28 cellular contexts compared by ENCODE assay signal in genomic region chr4:523601-524000, GRCh38. TPM values are rescaled to one million over a fixed set of nuclear protein-coding genes. Genes with fewer than 3 reads are reported as not detected.
DNase-seq lines count a peak whose midpoint lies in the region; ATAC-seq, FAIRE-seq and TF ChIP-seq lines count a peak whose summit lies in the region.
"Had no signal": no experiment of that assay in that cellular context is flagged by ENCODE, and none has a peak within 500 bp of the region (broad histone marks: within the 10 kb centered on the region; RNA-seq: fewer than 3 reads in every experiment).

No MANE protein-coding gene starts in this region.

- H3K36me3 ChIP-seq in kidney (ENCODE audit: control insufficient read depth in 1 of 2, insufficient read depth in 2 of 2, low read length in 2 of 2), result peaks cover 29% of the 10 kb centered on the region in 2 donors
- H3K36me3 ChIP-seq in neuronal stem cell (replicated peaks in 1 of 2; ENCODE audit: control insufficient read depth in 2 of 2, insufficient read depth in 2 of 2, low read length in 2 of 2), result peaks cover 35 to 96% of the 10 kb centered on the region in 2 donors

- H3K18ac ChIP-seq in neuronal stem cell (ENCODE audit: low read length), result no peak overlapping the region

- no CpG with 5 or more reads among the region's 19 CpGs for WGBS in neuronal stem cell (ENCODE audit: extremely low coverage in 2 of 2, insufficient read length in 2 of 2, insufficient replicate concordance in 1 of 2), 2 donors

- H3K27me3 ChIP-seq in neuronal stem cell (ENCODE audit: control insufficient read depth in 3 of 3, insufficient read depth in 3 of 3, low read depth in 1 of 3, low read length in 3 of 3), result no peaks in the 10 kb centered on the region
- H3K27me3 ChIP-seq: BE2C, BLaER1 had no signal

- no peak overlapping the region for H2BK5ac ChIP-seq in neuronal stem cell (ENCODE audit: low read length)

- H3K9me3 ChIP-seq in kidney (ENCODE audit: control insufficient read depth in 1 of 2, low read length in 2 of 2) (no peaks in the 10 kb centered on the region), neuronal stem cell (replicated peaks in 1 of 2; ENCODE audit: control insufficient read depth in 2 of 2, insufficient read depth in 1 of 2, low read depth in 1 of 2, low read length in 2 of 2) (no peaks in the 10 kb centered on the region)
- H3K9me3 ChIP-seq: BE2C, BLaER1 had no signal

- intact Hi-C loops in kidney (cut with DNase I), result no loop called here

- H4K91ac ChIP-seq in neuronal stem cell (ENCODE audit: low read depth, low read length, poor library complexity), result no peak overlapping the region

- H3K4me1 ChIP-seq in kidney (ENCODE audit: control insufficient read depth in 1 of 2, insufficient read depth in 1 of 2, low read depth in 1 of 2, low read length in 2 of 2), result no peaks in the 10 kb centered on the region
- no peaks in the 10 kb centered on the region for H3K4me1 ChIP-seq in neuronal stem cell (ENCODE audit: control insufficient read depth in 2 of 2, insufficient read depth in 1 of 2, low read depth in 1 of 2, low read length in 2 of 2)
- H3K4me1 ChIP-seq: BE2C, BLaER1 had no signal

- DNase-seq in kidney (peak; percentile 40), neuronal stem cell (ENCODE audit: low spot score) (no peak), SW 1271 (lab: John Stamatoyannopoulos, UW) (no peak), inferior parietal cortex (ENCODE audit: extremely low spot score) (no peak)
- DNase-seq: 8988T; ACHN; BE2C; C1 segment of cervical spinal cord; CD4-positive, alpha-beta memory T cell; CD4-positive, CD25-positive, alpha-beta regulatory T cell; CD8-positive, alpha-beta memory T cell; COR-L47; DMS 273 treated with DMSO at 0.1 percent for 48 hours; DMS153; DMS53; DMS79; DND-41; EL; GDM1 had no signal

- no peak overlapping the region for H2BK15ac ChIP-seq in neuronal stem cell (ENCODE audit: low read length)

- H2BK120ac ChIP-seq in neuronal stem cell (ENCODE audit: low read depth, low read length), result no peak overlapping the region

- H3K14ac ChIP-seq in neuronal stem cell (ENCODE audit: low read length), result no peak overlapping the region

- H3K9ac ChIP-seq in kidney (ENCODE audit: low read length in 2 of 2), result no peak overlapping the region
- peak overlapping the region; percentile 35 for H3K9ac ChIP-seq in neuronal stem cell (ENCODE audit: low read depth, low read length, poor library complexity)
- H3K9ac ChIP-seq: BLaER1 had no signal

- ATAC-seq in HG02759 (IDR thresholded peaks at IDR 0.05; ENCODE audit: unreplicated experiment), result no peak
- ATAC-seq: GM12878 had no signal

- no peak overlapping the region for H3K4me2 ChIP-seq in neuronal stem cell (ENCODE audit: insufficient read depth, low read length, poor library complexity, severe bottlenecking)
- H3K4me2 ChIP-seq: BLaER1 had no signal

- no peak overlapping the region for H4K8ac ChIP-seq in neuronal stem cell (ENCODE audit: low read depth, low read length)

- no peak overlapping the region for H2BK12ac ChIP-seq in neuronal stem cell (ENCODE audit: low read length)

- H2AK5ac ChIP-seq in neuronal stem cell (ENCODE audit: low read depth, low read length), result no peak overlapping the region

- no peak overlapping the region for H2AFZ ChIP-seq in neuronal stem cell (ENCODE audit: low read length)

- H3K79me1 ChIP-seq in neuronal stem cell (ENCODE audit: low read depth, low read length), result no peaks in the 10 kb centered on the region

- H3K4ac ChIP-seq in neuronal stem cell (ENCODE audit: low read length), result no peak overlapping the region

- no peak for FAIRE-seq in kidney (lab: Jason Lieb, UNC)
- FAIRE-seq: A204.1, GM12878, GM12892, GM18507 had no signal

- H3K27ac ChIP-seq in kidney (ENCODE audit: low read depth in 2 of 2, low read length in 2 of 2), result no peak overlapping the region
- H3K27ac ChIP-seq in neuronal stem cell (replicated peaks; ENCODE audit: low read length), result no peak overlapping the region
- H3K27ac ChIP-seq: BLaER1 had no signal

- peak overlapping the region; percentile 25 for H3K23ac ChIP-seq in neuronal stem cell (ENCODE audit: low read depth, low read length, poor library complexity)

- H3K4me3 ChIP-seq in kidney (ENCODE audit: low read length in 2 of 2), result no peak overlapping the region
- no peak overlapping the region for H3K4me3 ChIP-seq in neuronal stem cell (ENCODE audit: low read length in 2 of 2)
- H3K4me3 ChIP-seq: BLaER1, GM12878 had no signal

- no peak for TF ChIP-seq CTCF in kidney (IDR thresholded peaks at IDR 0.05; ENCODE audit: borderline replicate concordance, extremely low read depth, insufficient read depth)

RNA-seq across cellular contexts. Expression of gene PIGG, which starts 24.6 kb away (rescaled TPM):
- total RNA-seq in kidney, result 67.9 TPM
- 37.8 TPM for polyA plus RNA-seq in kidney (ENCODE audit: insufficient read depth, low read depth, low replicate concordance)
- polyA plus RNA-seq in neuronal stem cell (2013, experiment 1 of 2), result 21.5 TPM
- polyA plus RNA-seq in neuronal stem cell (2013, experiment 2 of 2), result 22.0 TPM

RNA-seq across cellular contexts. Expression of gene ZNF721, which starts 24.6 kb away (rescaled TPM):
- 33.3 TPM for total RNA-seq in kidney
- polyA plus RNA-seq in kidney (ENCODE audit: insufficient read depth, low read depth, low replicate concordance), result 9.2 TPM
- 25.8 TPM for polyA plus RNA-seq in neuronal stem cell (2013, experiment 1 of 2)
- 28.1 TPM for polyA plus RNA-seq in neuronal stem cell (2013, experiment 2 of 2)

RNA-seq across cellular contexts. Expression of gene TMEM271, which starts 52.5 kb away (rescaled TPM):
- total RNA-seq in kidney, result not detected
- not detected for polyA plus RNA-seq in kidney (ENCODE audit: insufficient read depth, low read depth, low replicate concordance)
- polyA plus RNA-seq in neuronal stem cell (2013, experiment 1 of 2), result not detected
- polyA plus RNA-seq in neuronal stem cell (2013, experiment 2 of 2), result not detected
- total RNA-seq: CD4-positive, alpha-beta memory T cell; CD4-positive, CD25-positive, alpha-beta regulatory T cell; CD8-positive, alpha-beta memory T cell; Daoy; GM12878 had no signal
- polyA plus RNA-seq: AG04450; CD14-positive monocyte; CD4-positive, alpha-beta memory T cell; CD4-positive, CD25-positive, alpha-beta regulatory T cell; CD8-positive, alpha-beta memory T cell; GM12878 had no signal
